23 cellular contexts compared by ENCODE assay signal in the genomic region with DNA sequence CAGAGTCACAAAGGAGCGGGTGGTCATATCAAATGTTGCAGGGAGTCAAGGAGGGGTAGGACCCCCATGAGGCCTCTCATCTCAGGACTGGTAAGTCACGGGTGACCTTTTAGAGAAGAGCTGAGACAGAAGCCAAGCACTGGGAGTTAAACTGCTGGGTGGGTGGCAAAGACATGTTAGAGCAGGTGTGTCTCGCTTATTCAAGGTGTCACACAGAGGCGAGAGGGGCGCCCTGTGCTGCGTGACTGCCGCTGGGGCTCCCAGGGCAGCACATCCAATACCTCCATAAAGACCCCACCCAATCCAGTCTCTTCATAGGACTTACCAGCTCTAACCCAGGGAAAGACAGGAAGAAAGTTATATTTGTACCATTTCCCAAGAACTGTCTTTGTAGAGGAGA. TPM values are rescaled to one million over a fixed set of nuclear protein-coding genes. Genes with fewer than 3 reads are reported as not detected.
DNase-seq lines count a peak whose midpoint lies in the region; ATAC-seq and TF ChIP-seq lines count a peak whose summit lies in the region.
"Had no signal": no experiment of that assay in that cellular context is flagged by ENCODE, and none has a peak within 500 bp of the region (broad histone marks: within the 10 kb centered on the region; RNA-seq: fewer than 3 reads in every experiment).

No MANE protein-coding gene starts in this region.

- H3K27me3 ChIP-seq in right atrium auricular region (no peaks in the 10 kb centered on the region), trophoblast cell (ENCODE audit: insufficient read depth, low read length) (no peaks in the 10 kb centered on the region)

- no peak overlapping the region for H3K18ac ChIP-seq in trophoblast cell (ENCODE audit: low read length)

- H2BK12ac ChIP-seq in trophoblast cell (ENCODE audit: low read length): no peak overlapping the region

- ATAC-seq in stimulated activated effector memory CD8-positive, alpha-beta T cell treated with anti-CD3 and anti-CD28 coated beads, Interleukin-12 subunit alpha, Interleukin-12 subunit beta, amount 100 ng/mL, for 72 hours: peak; percentile 9
- no peak for ATAC-seq in GM21576 (IDR thresholded peaks at IDR 0.05; ENCODE audit: unreplicated experiment)

- H2AK5ac ChIP-seq in trophoblast cell (ENCODE audit: low read length): no peak overlapping the region

- H3K9me3 ChIP-seq in right atrium auricular region (no peaks in the 10 kb centered on the region), trophoblast cell (ENCODE audit: insufficient read depth, low read depth, low read length) (no peaks in the 10 kb centered on the region)
- H3K9me3 ChIP-seq: HAP-1 had no signal

- H3K14ac ChIP-seq in trophoblast cell (ENCODE audit: low read length): no peak overlapping the region

- H3K79me1 ChIP-seq in trophoblast cell (ENCODE audit: low read length): no peaks in the 10 kb centered on the region

- TF ChIP-seq CTCF in coronary artery (IDR thresholded peaks at IDR 0.05) (no peak), right atrium auricular region (IDR thresholded peaks at IDR 0.05) (no peak)

- no peak overlapping the region for H2AFZ ChIP-seq in trophoblast cell (ENCODE audit: insufficient read depth, low read length, poor library complexity)
- H2AFZ ChIP-seq: PC-9 had no signal

- peak overlapping the region; percentile 42 to 61 for H3K27ac ChIP-seq in coronary artery
- H3K27ac ChIP-seq in right atrium auricular region: peak overlapping the region; percentile 82
- H3K27ac ChIP-seq in trophoblast cell (ENCODE audit: low read depth, low read length): no peak overlapping the region
- H3K27ac ChIP-seq: PC-9, SK-N-MC had no signal

- no peak overlapping the region for H3K4me3 Mint-ChIP-seq in stimulated activated effector memory CD8-positive, alpha-beta T cell treated with anti-CD3 and anti-CD28 coated beads, Interleukin-12 subunit alpha, Interleukin-12 subunit beta, amount 100 ng/mL, for 72 hours
- H3K4me3 Mint-ChIP-seq: CD4-positive, alpha-beta memory T cell; HFFc6 had no signal

- no peaks in the 10 kb centered on the region for H3K79me2 ChIP-seq in trophoblast cell (ENCODE audit: control insufficient read depth, insufficient read depth, low read length, poor library complexity)

- H3K9me3 Mint-ChIP-seq in stimulated activated effector memory CD8-positive, alpha-beta T cell treated with anti-CD3 and anti-CD28 coated beads, Interleukin-12 subunit alpha, Interleukin-12 subunit beta, amount 100 ng/mL, for 72 hours: no peaks in the 10 kb centered on the region
- H3K9me3 Mint-ChIP-seq: CD4-positive, alpha-beta memory T cell; HFFc6 had no signal

- peak overlapping the region; percentile 8 for H4K91ac ChIP-seq in trophoblast cell (ENCODE audit: low read depth, low read length)

- no peak for DNase-seq in coronary artery (ENCODE audit: low spot score)
- no peak for DNase-seq in right atrium auricular region (ENCODE audit: low spot score)
- no peak for DNase-seq in trophoblast cell
- no peak for DNase-seq in stimulated activated effector memory CD8-positive, alpha-beta T cell treated with anti-CD3 and anti-CD28 coated beads, Interleukin-12 subunit alpha, Interleukin-12 subunit beta, amount 100 ng/mL, for 72 hours (ENCODE audit: low spot score in 2 of 2)
- no peak for DNase-seq in NCI-H1930 (lab: John Stamatoyannopoulos, UW)
- no peak for DNase-seq in NCI-H1048 (lab: John Stamatoyannopoulos, UW)
- DNase-seq: CD4-positive, alpha-beta memory T cell; COR-L47; GOT3; HFFc6; KBM-7; MV-4-11; NCI-H1105 treated with DMSO at 0.1 percent for 48 hours; NCI-H146; NCI-H446; NCI-H526 treated with DMSO at 0.1 percent for 48 hours; PC-9; SHP77 treated with DMSO at 0.1 percent for 48 hours had no signal

- no peaks in the 10 kb centered on the region for H3K36me3 Mint-ChIP-seq in stimulated activated effector memory CD8-positive, alpha-beta T cell treated with anti-CD3 and anti-CD28 coated beads, Interleukin-12 subunit alpha, Interleukin-12 subunit beta, amount 100 ng/mL, for 72 hours
- H3K36me3 Mint-ChIP-seq: CD4-positive, alpha-beta memory T cell had no signal

- H4K12ac ChIP-seq in trophoblast cell (ENCODE audit: low read depth, low read length): no peak overlapping the region

- H3K4me1 Mint-ChIP-seq in stimulated activated effector memory CD8-positive, alpha-beta T cell treated with anti-CD3 and anti-CD28 coated beads, Interleukin-12 subunit alpha, Interleukin-12 subunit beta, amount 100 ng/mL, for 72 hours: no peaks in the 10 kb centered on the region
- H3K4me1 Mint-ChIP-seq: CD4-positive, alpha-beta memory T cell had no signal

- no peak overlapping the region for H3K4me3 ChIP-seq in coronary artery
- no peak overlapping the region for H3K4me3 ChIP-seq in right atrium auricular region
- no peak overlapping the region for H3K4me3 ChIP-seq in trophoblast cell (ENCODE audit: low read depth, low read length)
- H3K4me3 ChIP-seq: HAP-1, PC-9, SK-N-MC had no signal

- no peak overlapping the region for H3K23ac ChIP-seq in trophoblast cell (ENCODE audit: low read length)

- H3K36me3 ChIP-seq in right atrium auricular region: peaks cover 2% of the 10 kb centered on the region
- no peaks in the 10 kb centered on the region for H3K36me3 ChIP-seq in trophoblast cell (ENCODE audit: control insufficient read depth in 1 of 2, insufficient read depth in 2 of 2, low read length in 2 of 2)
- H3K36me3 ChIP-seq: HAP-1 had no signal

- H2BK5ac ChIP-seq in trophoblast cell (ENCODE audit: low read depth, low read length, poor library complexity): no peak overlapping the region

- H3K4ac ChIP-seq in trophoblast cell (ENCODE audit: low read depth, low read length): no peak overlapping the region

- no peak overlapping the region for H3K27ac Mint-ChIP-seq in stimulated activated effector memory CD8-positive, alpha-beta T cell treated with anti-CD3 and anti-CD28 coated beads, Interleukin-12 subunit alpha, Interleukin-12 subunit beta, amount 100 ng/mL, for 72 hours
- H3K27ac Mint-ChIP-seq: CD4-positive, alpha-beta memory T cell; HFFc6 had no signal

- H3K4me1 ChIP-seq in right atrium auricular region (peaks cover 0 to 86% of the 10 kb centered on the region in 2 donors), trophoblast cell (ENCODE audit: control insufficient read depth in 1 of 2, insufficient read depth in 2 of 2, low read length in 2 of 2) (peaks cover 5 to 8% of the 10 kb centered on the region in 2 experiments)
- H3K4me1 ChIP-seq: HAP-1 had no signal

- no peak overlapping the region for H3K9ac ChIP-seq in trophoblast cell (ENCODE audit: low read length)

- no peak overlapping the region for H2BK120ac ChIP-seq in trophoblast cell (ENCODE audit: insufficient read depth, low read length, poor library complexity)

- H3K4me2 ChIP-seq in trophoblast cell (ENCODE audit: low read length): no peak overlapping the region
- H3K4me2 ChIP-seq: PC-9 had no signal

- H4K8ac ChIP-seq in trophoblast cell (ENCODE audit: low read depth, low read length): no peak overlapping the region

- no CpG with 5 or more reads among the region's 7 CpGs for WGBS in trophoblast cell (ENCODE audit: extremely low coverage, insufficient coverage, insufficient read length)

RNA-seq across cellular contexts. Expression of gene CASQ2, which starts 15.1 kb away (rescaled TPM):
- total RNA-seq in right atrium auricular region: 1,000 to 10,000 TPM in 1 of 2 donors, 100 to 1,000 TPM in 1; 673 to 1,066 TPM
- 4.9 TPM in 2 replicates for polyA plus RNA-seq in trophoblast cell (2013)
- total RNA-seq: CD4-positive, alpha-beta memory T cell; HFFc6; MCF 10A; PC-9; RPMI7951 had no signal
- polyA plus RNA-seq: CD4-positive, alpha-beta memory T cell had no signal
